Comparison of ENCODE assay signal across 18 cellular contexts in genomic region chr3:196003611-196004010, GRCh38.
DNase-seq lines count a peak whose midpoint lies in the region; ATAC-seq and TF ChIP-seq lines count a peak whose summit lies in the region.
"Had no signal": no experiment of that assay in that cellular context is flagged by ENCODE, and none has a peak within 500 bp of the region (broad histone marks: within the 10 kb centered on the region; RNA-seq: fewer than 3 reads in every experiment).

No MANE protein-coding gene starts in this region.

- H3K9me3 Mint-ChIP-seq in chondrocyte (ENCODE audit: low read depth), result no peaks in the 10 kb centered on the region
- no peaks in the 10 kb centered on the region for H3K9me3 Mint-ChIP-seq in CD8-positive, alpha-beta memory T cell
- H3K9me3 Mint-ChIP-seq: CD4-positive, CD25-positive, alpha-beta regulatory T cell; CD8-positive, alpha-beta T cell had no signal

- no peaks in the 10 kb centered on the region for H3K4me1 Mint-ChIP-seq in chondrocyte (ENCODE audit: low read depth)
- H3K4me1 Mint-ChIP-seq in CD8-positive, alpha-beta memory T cell, result no peaks in the 10 kb centered on the region
- H3K4me1 Mint-ChIP-seq: B cell had no signal

- POLR2A ChIA-PET in CD8-positive, alpha-beta memory T cell (lab: Charles Lee), result no interaction called here

- no peak overlapping the region for H3K27ac Mint-ChIP-seq in chondrocyte (ENCODE audit: unreplicated experiment)
- no peak overlapping the region for H3K27ac Mint-ChIP-seq in CD8-positive, alpha-beta memory T cell
- H3K27ac Mint-ChIP-seq: B cell; CD4-positive, CD25-positive, alpha-beta regulatory T cell; CD8-positive, alpha-beta T cell had no signal

- no peaks in the 10 kb centered on the region for H3K36me3 ChIP-seq in CD8-positive, alpha-beta memory T cell (ENCODE audit: insufficient read depth, low read length)

- TF ChIP-seq CTCF in chondrocyte (IDR thresholded peaks at IDR 0.05), result no peak

- no peak overlapping the region for H3K4me3 Mint-ChIP-seq in chondrocyte (ENCODE audit: unreplicated experiment)
- no peak overlapping the region for H3K4me3 Mint-ChIP-seq in CD8-positive, alpha-beta memory T cell
- H3K4me3 Mint-ChIP-seq: B cell; CD4-positive, CD25-positive, alpha-beta regulatory T cell; CD8-positive, alpha-beta T cell had no signal

- H3K4me1 ChIP-seq in CD8-positive, alpha-beta memory T cell (ENCODE audit: insufficient read depth, low read length), result no peaks in the 10 kb centered on the region

- ATAC-seq in left lobe of liver (no peak), GM18517 (IDR thresholded peaks at IDR 0.05; ENCODE audit: unreplicated experiment) (no peak)
- ATAC-seq: CD8-positive, alpha-beta T cell; GM12878 had no signal

- peaks cover 5% of the 10 kb centered on the region for H3K27me3 ChIP-seq in CD8-positive, alpha-beta memory T cell (ENCODE audit: insufficient read depth, low read length, poor library complexity, severe bottlenecking)
- H3K27me3 ChIP-seq: BLaER1 had no signal

- no peaks in the 10 kb centered on the region for H3K9me3 ChIP-seq in CD8-positive, alpha-beta memory T cell (ENCODE audit: low read length)

- no peak overlapping the region for H3K27ac ChIP-seq in CD8-positive, alpha-beta memory T cell (ENCODE audit: low read depth, low read length)
- H3K27ac ChIP-seq: BLaER1, C4-2B had no signal

- DNase-seq in activated CD8-positive, alpha-beta memory T cell treated with anti-CD3 and anti-CD28 coated beads for 24 hours, result peak; percentile 47
- no peak for DNase-seq in activated CD8-positive, alpha-beta memory T cell treated with anti-CD3 and anti-CD28 coated beads, Interleukin-2, amount 50 U/mL, for 4 hours
- DNase-seq in chondrocyte (ENCODE audit: low spot score), result peak; percentile 42
- DNase-seq in left lobe of liver (ENCODE audit: low spot score), result peak; percentile 15
- no peak for DNase-seq in CD8-positive, alpha-beta memory T cell
- DNase-seq: CD4-positive, CD25-positive, alpha-beta regulatory T cell; CD8-positive, alpha-beta T cell; DMS 273 treated with DMSO at 0.1 percent for 48 hours; DMS79; EL; GDM1; GOT3; HCEC 1CT had no signal

- no peaks in the 10 kb centered on the region for H3K36me3 Mint-ChIP-seq in chondrocyte (ENCODE audit: low read depth)
- H3K36me3 Mint-ChIP-seq in CD8-positive, alpha-beta memory T cell, result peaks cover 0 to 4% (median 0%) of the 10 kb centered on the region in 3 donors
- H3K36me3 Mint-ChIP-seq: CD4-positive, CD25-positive, alpha-beta regulatory T cell; CD8-positive, alpha-beta T cell had no signal

- CTCF ChIA-PET in CD8-positive, alpha-beta memory T cell (lab: Charles Lee), result no interaction called here

- no peak overlapping the region for H3K4me3 ChIP-seq in CD8-positive, alpha-beta memory T cell (ENCODE audit: low read length)
- H3K4me3 ChIP-seq: BLaER1, GM12878 had no signal

- H3K27me3 Mint-ChIP-seq in chondrocyte (ENCODE audit: low read depth), result peaks cover 27% of the 10 kb centered on the region
- peaks cover 21 to 28% of the 10 kb centered on the region in 2 donors for H3K27me3 Mint-ChIP-seq in CD8-positive, alpha-beta memory T cell

Comparison
In these comparisons a context has a peak if more than half of its experiments do, and no peak if none do; other contexts are left out.
1. DNase-seq: peak in activated CD8-positive, alpha-beta memory T cell treated with anti-CD3 and anti-CD28 coated beads for 24 hours (single experiment), chondrocyte (single experiment) and left lobe of liver (single experiment); none in activated CD8-positive, alpha-beta memory T cell treated with anti-CD3 and anti-CD28 coated beads, Interleukin-2, amount 50 U/mL, for 4 hours (single experiment) and CD8-positive, alpha-beta memory T cell (0 of 5).